ENCODE assay signal across 35 cellular contexts in the genomic region with DNA sequence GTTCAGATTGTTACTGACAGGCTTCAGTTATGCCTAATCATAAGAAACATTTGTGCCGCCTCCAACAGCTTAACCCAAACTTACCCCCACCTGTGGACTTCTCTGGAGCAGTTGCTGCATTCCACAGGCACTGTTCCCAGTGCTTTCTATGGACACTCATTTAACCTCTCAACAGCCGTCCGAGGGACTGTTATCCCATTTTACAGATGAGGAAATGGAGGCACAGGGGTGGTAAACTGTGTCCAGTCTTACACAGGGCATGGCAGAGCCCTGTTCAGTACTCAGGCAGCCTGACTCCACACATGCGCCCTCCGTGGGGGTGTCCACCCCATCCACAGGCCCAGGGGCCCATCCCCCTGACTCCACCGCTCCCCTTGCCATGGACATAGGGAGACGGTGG. TPM values are rescaled to one million over a fixed set of nuclear protein-coding genes. Genes with fewer than 3 reads are reported as not detected.
"Had no signal": no experiment of that assay in that cellular context is flagged by ENCODE, and none has a peak within 500 bp of the region (broad histone marks: within the 10 kb centered on the region; RNA-seq: fewer than 3 reads in every experiment).

No MANE protein-coding gene starts in this region.

- H3K36me3 ChIP-seq: neutrophil, pancreas, prostate gland, spleen, suprapubic skin, tibial artery, transverse colon, upper lobe of right lung, uterus had no signal

- H3K27ac ChIP-seq: neutrophil, pancreas, prostate gland, skin epidermis, spleen, suprapubic skin, testis, tibial artery, transverse colon, upper lobe of right lung, uterus had no signal

- H3K4me1 ChIP-seq: testis, tibial artery, transverse colon, upper lobe of right lung, uterus had no signal

- H3K27ac Mint-ChIP-seq: naive thymus-derived CD8-positive, alpha-beta T cell; natural killer cell treated with Interleukin-12 subunit alpha and Interleukin-12 subunit beta and Interleukin-15 and Interleukin-18, amount 100 ng/mL, for 72 hours; nephron progenitor cell; stimulated activated memory B cell treated with anti-CD40 and anti-IgM and Interleukin-4, amounts not matched to agents 10 μg/mL and 1 μg/mL and 100 μg/mL, for 72 hours; type B pancreatic cell had no signal

- DNase-seq: naive thymus-derived CD8-positive, alpha-beta T cell; nephron progenitor cell; nucleus accumbens; pancreas; right cardiac atrium; spleen; stimulated activated CD4-positive, alpha-beta T cell treated with anti-CD3 and anti-CD28 coated beads, Interleukin-12 subunit alpha, Interleukin-12 subunit beta, amount 100 ng/mL, for 4 hours; stimulated activated CD4-positive, alpha-beta T cell treated with anti-CD3 and anti-CD28 coated beads, Interleukin-1b, Interleukin-23, amount 100 ng/mL, for 48 hours; stimulated activated CD4-positive, alpha-beta T cell treated with anti-CD3 and anti-CD28 coated beads, Interleukin-4, amount 100 ng/mL, for 1 hour; stimulated activated CD4-positive, alpha-beta T cell treated with anti-CD3 and anti-CD28 coated beads, Interleukin-4, amount 100 ng/mL, for 4 hours; stimulated activated CD8-positive, alpha-beta memory T cell treated with anti-CD3 and anti-CD28 coated beads, Interleukin-4, amount 100 ng/mL, for 48 hours; stimulated activated naive CD4-positive, alpha-beta T cell; stimulated activated naive CD8-positive, alpha-beta T cell treated with anti-CD3 and anti-CD28 coated beads, Interleukin-15, amount 100 ng/mL, for 72 hours; stimulated activated naive CD8-positive, alpha-beta T cell treated with anti-CD3 and anti-CD28 coated beads, Interleukin-15, Interleukin-2, amounts not matched to agents 100 U/mL and 50 U/mL, for 24 hours; substantia nigra; testis; tibial artery; transverse colon; upper lobe of right lung; uterus had no signal

- H3K4me3 ChIP-seq: pancreas, prostate gland, skin epidermis, smooth muscle cell, spleen, suprapubic skin, testis, tibial artery, transverse colon, upper lobe of right lung, uterus had no signal

- ATAC-seq: naive thymus-derived CD8-positive, alpha-beta T cell; natural killer cell treated with Interleukin-12 subunit alpha and Interleukin-12 subunit beta and Interleukin-15 and Interleukin-18, amount 100 ng/mL, for 72 hours; pancreas; right cardiac atrium; sciatic nerve; stimulated activated memory B cell treated with anti-CD40 and anti-IgM and Interleukin-4, amounts not matched to agents 10 μg/mL and 1 μg/mL and 100 μg/mL, for 72 hours; stimulated activated naive CD8-positive, alpha-beta T cell treated with anti-CD3 and anti-CD28 coated beads, Interleukin-15, amount 100 ng/mL, for 72 hours; stimulated activated naive CD8-positive, alpha-beta T cell treated with anti-CD3 and anti-CD28 coated beads, Interleukin-15, Interleukin-2, amounts not matched to agents 100 U/mL and 50 U/mL, for 24 hours; upper lobe of right lung had no signal

- H3K36me3 Mint-ChIP-seq: naive thymus-derived CD8-positive, alpha-beta T cell; natural killer cell treated with Interleukin-12 subunit alpha and Interleukin-12 subunit beta and Interleukin-15 and Interleukin-18, amount 100 ng/mL, for 72 hours; stimulated activated memory B cell treated with anti-CD40 and anti-IgM and Interleukin-4, amounts not matched to agents 10 μg/mL and 1 μg/mL and 100 μg/mL, for 72 hours; type B pancreatic cell had no signal

- H3K9me3 ChIP-seq: neutrophil, pancreas, prostate gland, spleen, suprapubic skin, testis, tibial artery, transverse colon, upper lobe of right lung, uterus had no signal

- H3K9me3 Mint-ChIP-seq: naive thymus-derived CD8-positive, alpha-beta T cell; natural killer cell treated with Interleukin-12 subunit alpha and Interleukin-12 subunit beta and Interleukin-15 and Interleukin-18, amount 100 ng/mL, for 72 hours; nephron progenitor cell; neural crest cell; stimulated activated memory B cell treated with anti-CD40 and anti-IgM and Interleukin-4, amounts not matched to agents 10 μg/mL and 1 μg/mL and 100 μg/mL, for 72 hours; stimulated activated naive CD8-positive, alpha-beta T cell treated with anti-CD3 and anti-CD28 coated beads, Interleukin-15, amount 100 ng/mL, for 72 hours; type B pancreatic cell had no signal

- H3K27me3 ChIP-seq: neutrophil, pancreas, testis, upper lobe of right lung, uterus had no signal

- H3K27me3 Mint-ChIP-seq: natural killer cell treated with Interleukin-12 subunit alpha and Interleukin-12 subunit beta and Interleukin-15 and Interleukin-18, amount 100 ng/mL, for 72 hours; stimulated activated memory B cell treated with anti-CD40 and anti-IgM and Interleukin-4, amounts not matched to agents 10 μg/mL and 1 μg/mL and 100 μg/mL, for 72 hours had no signal

- FAIRE-seq: pancreas had no signal

- H3K4me2 ChIP-seq: smooth muscle cell had no signal

- H3K4me3 Mint-ChIP-seq: naive thymus-derived CD8-positive, alpha-beta T cell; natural killer cell treated with Interleukin-12 subunit alpha and Interleukin-12 subunit beta and Interleukin-15 and Interleukin-18, amount 100 ng/mL, for 72 hours; nephron progenitor cell; neural crest cell; stimulated activated memory B cell treated with anti-CD40 and anti-IgM and Interleukin-4, amounts not matched to agents 10 μg/mL and 1 μg/mL and 100 μg/mL, for 72 hours; stimulated activated naive CD8-positive, alpha-beta T cell treated with anti-CD3 and anti-CD28 coated beads, Interleukin-15, amount 100 ng/mL, for 72 hours; type B pancreatic cell had no signal

RNA-seq across cellular contexts. Expression of a gene that starts 14.3 kb away (rescaled TPM):
- total RNA-seq: naive thymus-derived CD8-positive, alpha-beta T cell; neural crest cell; osteocyte; pancreas; right cardiac atrium; sciatic nerve; spleen; upper lobe of right lung; uterus had no signal
- polyA plus RNA-seq: naive thymus-derived CD8-positive, alpha-beta T cell; pancreas had no signal

RNA-seq across cellular contexts. Expression of a gene that starts 21.1 kb away (rescaled TPM):
- total RNA-seq: naive thymus-derived CD8-positive, alpha-beta T cell; natural killer cell treated with Interleukin-12 subunit alpha and Interleukin-12 subunit beta and Interleukin-15 and Interleukin-18, amount 100 ng/mL, for 72 hours; neural crest cell; omental fat pad; osteocyte; pancreas; posterior vena cava; renal cortical epithelial cell; right cardiac atrium; sciatic nerve; smooth muscle cell; spleen; suprapubic skin; transverse colon; upper lobe of right lung; urinary bladder; uterus had no signal
- polyA plus RNA-seq: naive thymus-derived CD8-positive, alpha-beta T cell; pancreas; right cardiac atrium; smooth muscle cell; spleen; urinary bladder had no signal
